Comparison of ENCODE assay signal across 1 cellular context in genomic region chr2:171535528-171535927, GRCh38. TPM values are rescaled to one million over a fixed set of nuclear protein-coding genes. Genes with fewer than 3 reads are reported as not detected.
"Had no signal": no experiment of that assay in that cellular context is flagged by ENCODE, and none has a peak within 500 bp of the region (broad histone marks: within the 10 kb centered on the region; RNA-seq: fewer than 3 reads in every experiment).

No MANE protein-coding gene starts in this region.

RNA-seq across cellular contexts. Expression of gene CYBRD1, which starts 13.3 kb away (rescaled TPM):
- total RNA-seq: OCI-LY7 had no signal
